Comparison of ENCODE assay signal across 33 cellular contexts in genomic region chr21:22096314-22096713, GRCh38.
"Had no signal": no experiment of that assay in that cellular context is flagged by ENCODE, and none has a peak within 500 bp of the region (broad histone marks: within the 10 kb centered on the region; RNA-seq: fewer than 3 reads in every experiment).

No MANE protein-coding gene starts in this region.

- H3K9me3 ChIP-seq: adrenal gland, ascending aorta, body of pancreas, breast epithelium had no signal

- H3K4me1 ChIP-seq: adrenal gland, ascending aorta, body of pancreas, breast epithelium had no signal

- DNase-seq: activated effector memory CD4-positive, alpha-beta T cell treated with anti-CD3 and anti-CD28 coated beads, Interleukin-2, amount 50 U/mL, for 16 hours; activated effector memory CD4-positive, alpha-beta T cell treated with Interleukin-2 at 50 U/mL for 16 hours; activated gamma-delta T cell; activated gamma-delta T cell treated with Interleukin-2 at 50 U/mL for 16 hours; activated naive CD4-positive, alpha-beta T cell; activated naive CD4-positive, alpha-beta T cell treated with anti-CD3 and anti-CD28 coated beads for 36 hours; activated naive CD4-positive, alpha-beta T cell treated with anti-CD3 and anti-CD28 coated beads, Interleukin-2, amount 10 ng/mL, durations not matched to agents 7 days and 5 days; activated naive CD4-positive, alpha-beta T cell treated with anti-CD3 and anti-CD28 coated beads, Interleukin-2, amount 50 U/mL, for 16 hours; activated naive CD4-positive, alpha-beta T cell treated with Interleukin-2 at 50 U/mL for 16 hours; activated naive CD8-positive, alpha-beta T cell treated with anti-CD3 and anti-CD28 coated beads for 36 hours; activated naive CD8-positive, alpha-beta T cell treated with anti-CD3 and anti-CD28 coated beads, Interleukin-2, amount 10 ng/mL, durations not matched to agents 7 days and 5 days; activated naive CD8-positive, alpha-beta T cell treated with anti-CD3 and anti-CD28 coated beads, Interleukin-2, amount 50 U/mL, for 24 hours; activated T-cell treated with anti-CD3 and anti-CD28 coated beads, Interleukin-2, amount 50 U/mL, for 1 hour; activated T-cell treated with anti-CD3 and anti-CD28 coated beads, Interleukin-2, amount 50 U/mL, for 24 hours; activated T-cell treated with anti-CD3 and anti-CD28 coated beads, Interleukin-2, amount 50 U/mL, for 4 hours; activated T-cell treated with anti-CD3 and anti-CD28 coated beads, Interleukin-2, amount 50 U/mL, for 48 hours; activated T-cell treated with anti-CD3 and anti-CD28 coated beads, Interleukin-2, amount 50 U/mL, for 72 hours; adrenal gland; amniotic stem cell; amygdala; anterior cingulate cortex; aorta; body of pancreas; caudate nucleus; central memory CD4-positive, alpha-beta T cell; cerebellar nuclear complex had no signal

- H3K27me3 ChIP-seq: adrenal gland, ascending aorta, body of pancreas, breast epithelium, cardiac muscle cell had no signal

- ATAC-seq: activated naive CD4-positive, alpha-beta T cell treated with anti-CD3 and anti-CD28 coated beads, Interleukin-2, amount 50 U/mL, for 72 hours; activated naive CD8-positive, alpha-beta T cell treated with anti-CD3 and anti-CD28 coated beads, Interleukin-2, amount 50 U/mL, for 24 hours; activated T-cell treated with anti-CD3 and anti-CD28 coated beads, Interleukin-2, amount 50 U/mL, for 4 hours; activated T-cell treated with anti-CD3 and anti-CD28 coated beads, Interleukin-2, amount 50 U/mL, for 72 hours; activated T-helper 17 cell treated with anti-CD3 and anti-CD28 coated beads, Interleukin-2, amount 50 U/mL, for 72 hours; body of pancreas had no signal

- H3K4me3 ChIP-seq: adrenal gland, ascending aorta, body of pancreas, breast epithelium, cardiac muscle cell had no signal

- H3K36me3 ChIP-seq: adrenal gland, ascending aorta, breast epithelium, cardiac muscle cell had no signal

- FAIRE-seq: astrocyte, bronchial epithelial cell had no signal

- H3K27ac ChIP-seq: adrenal gland, ascending aorta, body of pancreas, breast epithelium, cardiac muscle cell had no signal
